16 cellular contexts compared by ENCODE assay signal in genomic region chr12:31859232-31859977, GRCh38.
DNase-seq lines count a peak whose midpoint lies in the region; ATAC-seq and TF ChIP-seq lines count a peak whose summit lies in the region.
"Had no signal": no experiment of that assay in that cellular context is flagged by ENCODE, and none has a peak within 500 bp of the region (broad histone marks: within the 10 kb centered on the region; RNA-seq: fewer than 3 reads in every experiment).

No MANE protein-coding gene starts in this region.

- no peak overlapping the region for H3K23ac ChIP-seq in neuronal stem cell (ENCODE audit: low read depth, low read length, poor library complexity)

- H3K27me3 Mint-ChIP-seq in activated CD8-positive, alpha-beta T cell treated with anti-CD3 and anti-CD28 coated beads for 36 hours = no peaks in the 10 kb centered on the region
- no peaks in the 10 kb centered on the region for H3K27me3 Mint-ChIP-seq in activated CD8-positive, alpha-beta T cell treated with anti-CD3 and anti-CD28 coated beads, Interleukin-2, amount 10 ng/mL, durations not matched to agents 7 days and 5 days (ENCODE audit: low read depth)
- no peaks in the 10 kb centered on the region for H3K27me3 Mint-ChIP-seq in naive thymus-derived CD4-positive, alpha-beta T cell
- no peaks in the 10 kb centered on the region for H3K27me3 Mint-ChIP-seq in endodermal cell (ENCODE audit: insufficient read depth)

- H3K4me3 ChIP-seq in naive thymus-derived CD4-positive, alpha-beta T cell (ENCODE audit: low read length) = no peak overlapping the region
- H3K4me3 ChIP-seq in endodermal cell (ENCODE audit: low read length) = no peak overlapping the region
- H3K4me3 ChIP-seq in neuronal stem cell (ENCODE audit: low read length in 2 of 2) = no peak overlapping the region
- H3K4me3 ChIP-seq: coronary artery, esophagus squamous epithelium, hepatocyte had no signal

- no peak overlapping the region for H4K8ac ChIP-seq in neuronal stem cell (ENCODE audit: low read depth, low read length)

- POLR2A ChIA-PET in activated CD8-positive, alpha-beta T cell treated with anti-CD3 and anti-CD28 coated beads for 36 hours (lab: Charles Lee) = no interaction called here
- POLR2A ChIA-PET in activated CD8-positive, alpha-beta T cell treated with anti-CD3 and anti-CD28 coated beads, Interleukin-2, amount 10 ng/mL, durations not matched to agents 7 days and 5 days (lab: Charles Lee) = no interaction called here
- POLR2A ChIA-PET in naive thymus-derived CD4-positive, alpha-beta T cell (lab: Charles Lee) = no interaction called here

- H3K9me3 ChIP-seq in naive thymus-derived CD4-positive, alpha-beta T cell (ENCODE audit: control insufficient read depth in 2 of 3, low read length in 3 of 3) = peaks cover 0 to 4% (median 0%) of the 10 kb centered on the region in 3 experiments
- H3K9me3 ChIP-seq in endodermal cell (ENCODE audit: control insufficient read depth, low read length) (peaks cover 10% of the 10 kb centered on the region), neuronal stem cell (replicated peaks in 1 of 2; ENCODE audit: control insufficient read depth in 2 of 2, insufficient read depth in 1 of 2, low read depth in 1 of 2, low read length in 2 of 2) (peaks cover 0 to 1% of the 10 kb centered on the region in 2 donors)
- H3K9me3 ChIP-seq: esophagus squamous epithelium had no signal

- H3K4ac ChIP-seq in neuronal stem cell (ENCODE audit: low read length) = no peak overlapping the region

- no peak overlapping the region for H4K91ac ChIP-seq in neuronal stem cell (ENCODE audit: low read depth, low read length, poor library complexity)

- H3K4me3 Mint-ChIP-seq in activated CD8-positive, alpha-beta T cell treated with anti-CD3 and anti-CD28 coated beads for 36 hours = no peak overlapping the region
- H3K4me3 Mint-ChIP-seq in activated CD8-positive, alpha-beta T cell treated with anti-CD3 and anti-CD28 coated beads, Interleukin-2, amount 10 ng/mL, durations not matched to agents 7 days and 5 days = no peak overlapping the region
- no peak overlapping the region for H3K4me3 Mint-ChIP-seq in naive thymus-derived CD4-positive, alpha-beta T cell
- H3K4me3 Mint-ChIP-seq in endodermal cell = no peak overlapping the region
- H3K4me3 Mint-ChIP-seq: neural crest cell had no signal

- no peaks in the 10 kb centered on the region for H3K27me3 ChIP-seq in naive thymus-derived CD4-positive, alpha-beta T cell (ENCODE audit: control insufficient read depth in 2 of 2, insufficient read depth in 2 of 2, low read length in 2 of 2)
- H3K27me3 ChIP-seq in endodermal cell (ENCODE audit: control insufficient read depth, insufficient read depth, low read length, poor library complexity, severe bottlenecking) (no peaks in the 10 kb centered on the region), neuronal stem cell (ENCODE audit: control insufficient read depth in 3 of 3, insufficient read depth in 3 of 3, low read depth in 1 of 3, low read length in 3 of 3) (no peaks in the 10 kb centered on the region)
- H3K27me3 ChIP-seq: esophagus squamous epithelium, hepatocyte had no signal

- H2BK120ac ChIP-seq in neuronal stem cell (ENCODE audit: low read depth, low read length) = no peak overlapping the region

- no peak overlapping the region for H3K27ac ChIP-seq in naive thymus-derived CD4-positive, alpha-beta T cell (ENCODE audit: low read depth, low read length)
- H3K27ac ChIP-seq in endodermal cell (ENCODE audit: low read depth, low read length) = no peak overlapping the region
- H3K27ac ChIP-seq in neuronal stem cell (replicated peaks; ENCODE audit: low read length) = no peak overlapping the region
- H3K27ac ChIP-seq: coronary artery, esophagus squamous epithelium, hepatocyte had no signal

- H3K36me3 Mint-ChIP-seq in activated CD8-positive, alpha-beta T cell treated with anti-CD3 and anti-CD28 coated beads for 36 hours (ENCODE audit: low read depth) = peaks cover 3% of the 10 kb centered on the region
- peaks cover 12% of the 10 kb centered on the region for H3K36me3 Mint-ChIP-seq in activated CD8-positive, alpha-beta T cell treated with anti-CD3 and anti-CD28 coated beads, Interleukin-2, amount 10 ng/mL, durations not matched to agents 7 days and 5 days (ENCODE audit: low read depth)
- peaks cover 0 to 15% (median 0%) of the 10 kb centered on the region in 5 donors for H3K36me3 Mint-ChIP-seq in naive thymus-derived CD4-positive, alpha-beta T cell
- H3K36me3 Mint-ChIP-seq in endodermal cell (ENCODE audit: low read depth) = no peaks in the 10 kb centered on the region

- H3K9me3 Mint-ChIP-seq in activated CD8-positive, alpha-beta T cell treated with anti-CD3 and anti-CD28 coated beads for 36 hours = peaks cover 15% of the 10 kb centered on the region
- peaks cover 16% of the 10 kb centered on the region for H3K9me3 Mint-ChIP-seq in activated CD8-positive, alpha-beta T cell treated with anti-CD3 and anti-CD28 coated beads, Interleukin-2, amount 10 ng/mL, durations not matched to agents 7 days and 5 days (ENCODE audit: insufficient read depth)
- H3K9me3 Mint-ChIP-seq in naive thymus-derived CD4-positive, alpha-beta T cell = peaks cover 0 to 12% (median 0%) of the 10 kb centered on the region in 11 donors
- peaks cover 43% of the 10 kb centered on the region for H3K9me3 Mint-ChIP-seq in endodermal cell

- ATAC-seq in activated CD8-positive, alpha-beta T cell treated with anti-CD3 and anti-CD28 coated beads for 36 hours = peak; percentile 20
- ATAC-seq in activated CD8-positive, alpha-beta T cell treated with anti-CD3 and anti-CD28 coated beads, Interleukin-2, amount 10 ng/mL, durations not matched to agents 7 days and 5 days = no peak
- peak; percentile 40 for ATAC-seq in GM18498 (IDR thresholded peaks at IDR 0.05; ENCODE audit: unreplicated experiment)
- ATAC-seq in naive thymus-derived CD4-positive, alpha-beta T cell = peak; percentile 50
- no peak for ATAC-seq in HG02588 (IDR thresholded peaks at IDR 0.05; ENCODE audit: unreplicated experiment)
- ATAC-seq: left ventricle myocardium superior had no signal

- H2AFZ ChIP-seq in neuronal stem cell (ENCODE audit: low read length) = no peak overlapping the region
- H2AFZ ChIP-seq: hepatocyte had no signal

- H3K27ac Mint-ChIP-seq in activated CD8-positive, alpha-beta T cell treated with anti-CD3 and anti-CD28 coated beads for 36 hours = peak overlapping the region; percentile 28
- H3K27ac Mint-ChIP-seq in activated CD8-positive, alpha-beta T cell treated with anti-CD3 and anti-CD28 coated beads, Interleukin-2, amount 10 ng/mL, durations not matched to agents 7 days and 5 days = no peak overlapping the region
- H3K27ac Mint-ChIP-seq in naive thymus-derived CD4-positive, alpha-beta T cell = peak overlapping the region in 2 of 9 donors; percentile 13 to 18
- no peak overlapping the region for H3K27ac Mint-ChIP-seq in endodermal cell

- H3K4me2 ChIP-seq in neuronal stem cell (ENCODE audit: insufficient read depth, low read length, poor library complexity, severe bottlenecking) = no peak overlapping the region
- H3K4me2 ChIP-seq: hepatocyte had no signal

- no peak overlapping the region for H3K14ac ChIP-seq in neuronal stem cell (ENCODE audit: low read length)

- no peak overlapping the region for H2BK5ac ChIP-seq in neuronal stem cell (ENCODE audit: low read length)

- intact Hi-C loops in activated CD8-positive, alpha-beta T cell treated with anti-CD3 and anti-CD28 coated beads for 36 hours (cut with micrococcal nuclease) = no loop called here
- intact Hi-C loops in naive thymus-derived CD4-positive, alpha-beta T cell (cut with micrococcal nuclease) = no loop called here

- no peak overlapping the region for H3K18ac ChIP-seq in neuronal stem cell (ENCODE audit: low read length)

- TF ChIP-seq CTCF in activated CD8-positive, alpha-beta T cell treated with anti-CD3 and anti-CD28 coated beads for 36 hours (IDR thresholded peaks at IDR 0.05) = no peak
- no peak for TF ChIP-seq CTCF in endodermal cell (conservative IDR thresholded peaks at IDR 0.05)

- peak; percentile 24 for DNase-seq in activated CD8-positive, alpha-beta T cell treated with anti-CD3 and anti-CD28 coated beads for 36 hours
- no peak for DNase-seq in activated CD8-positive, alpha-beta T cell treated with anti-CD3 and anti-CD28 coated beads, Interleukin-2, amount 10 ng/mL, durations not matched to agents 7 days and 5 days
- DNase-seq in MV-4-11 (lab: John Stamatoyannopoulos, UW) (peak; percentile 53), endodermal cell (no peak), neuronal stem cell (ENCODE audit: low spot score) (no peak)
- DNase-seq in naive thymus-derived CD4-positive, alpha-beta T cell = no peak
- DNase-seq: amygdala, esophagus squamous epithelium, left ventricle myocardium superior, NCI-H187, NCI-H526 had no signal

- CTCF ChIA-PET in activated CD8-positive, alpha-beta T cell treated with anti-CD3 and anti-CD28 coated beads for 36 hours (lab: Charles Lee) = no interaction called here
- CTCF ChIA-PET in activated CD8-positive, alpha-beta T cell treated with anti-CD3 and anti-CD28 coated beads, Interleukin-2, amount 10 ng/mL, durations not matched to agents 7 days and 5 days (lab: Charles Lee) = no interaction called here
- CTCF ChIA-PET in naive thymus-derived CD4-positive, alpha-beta T cell (lab: Charles Lee) = no interaction called here

- no peaks in the 10 kb centered on the region for H3K36me3 ChIP-seq in naive thymus-derived CD4-positive, alpha-beta T cell (ENCODE audit: control insufficient read depth in 2 of 3, insufficient read depth in 3 of 3, low read length in 3 of 3)
- no peaks in the 10 kb centered on the region for H3K36me3 ChIP-seq in endodermal cell (ENCODE audit: control insufficient read depth, insufficient read depth, low read length)
- H3K36me3 ChIP-seq in neuronal stem cell (replicated peaks in 1 of 2; ENCODE audit: control insufficient read depth in 2 of 2, insufficient read depth in 2 of 2, low read length in 2 of 2) = no peaks in the 10 kb centered on the region
- H3K36me3 ChIP-seq: esophagus squamous epithelium had no signal

- no peaks in the 10 kb centered on the region for H3K4me1 ChIP-seq in naive thymus-derived CD4-positive, alpha-beta T cell (ENCODE audit: control insufficient read depth in 2 of 2, insufficient read depth in 2 of 2, low read length in 2 of 2)
- H3K4me1 ChIP-seq in endodermal cell (ENCODE audit: control insufficient read depth, insufficient read depth, low read length) = no peaks in the 10 kb centered on the region
- no peaks in the 10 kb centered on the region for H3K4me1 ChIP-seq in neuronal stem cell (ENCODE audit: control insufficient read depth in 2 of 2, insufficient read depth in 1 of 2, low read depth in 1 of 2, low read length in 2 of 2)
- H3K4me1 ChIP-seq: esophagus squamous epithelium had no signal

- 93 to 95% methylated on average over 13 of the region's 13 CpGs for WGBS in endodermal cell (ENCODE audit: insufficient coverage in 1 of 2, insufficient read length in 1 of 2), 2 experiments
- no CpG with 5 or more reads among the region's 13 CpGs for WGBS in neuronal stem cell (ENCODE audit: extremely low coverage in 2 of 2, insufficient read length in 2 of 2, insufficient replicate concordance in 1 of 2), 2 donors

- H2BK15ac ChIP-seq in neuronal stem cell (ENCODE audit: low read length) = no peak overlapping the region

- H3K9ac ChIP-seq in endodermal cell (ENCODE audit: extremely low read depth, low read length, poor library complexity, severe bottlenecking) (no peak overlapping the region), neuronal stem cell (ENCODE audit: low read depth, low read length, poor library complexity) (no peak overlapping the region)

- H2AK5ac ChIP-seq in neuronal stem cell (ENCODE audit: low read depth, low read length) = no peak overlapping the region

- no peaks in the 10 kb centered on the region for H3K79me1 ChIP-seq in neuronal stem cell (ENCODE audit: low read depth, low read length)

- no peak overlapping the region for H2BK12ac ChIP-seq in neuronal stem cell (ENCODE audit: low read length)

- peaks cover 20% of the 10 kb centered on the region for H3K4me1 Mint-ChIP-seq in activated CD8-positive, alpha-beta T cell treated with anti-CD3 and anti-CD28 coated beads for 36 hours (ENCODE audit: low read depth)
- no peaks in the 10 kb centered on the region for H3K4me1 Mint-ChIP-seq in activated CD8-positive, alpha-beta T cell treated with anti-CD3 and anti-CD28 coated beads, Interleukin-2, amount 10 ng/mL, durations not matched to agents 7 days and 5 days (ENCODE audit: low read depth)
- peaks cover 0 to 16% (median 12%) of the 10 kb centered on the region in 7 donors for H3K4me1 Mint-ChIP-seq in naive thymus-derived CD4-positive, alpha-beta T cell
- H3K4me1 Mint-ChIP-seq in endodermal cell = no peaks in the 10 kb centered on the region
- H3K4me1 Mint-ChIP-seq: neural crest cell had no signal

Comparison
In these comparisons a context has a peak if more than half of its experiments do, and no peak if none do; other contexts are left out.
1. ATAC-seq: peak in activated CD8-positive, alpha-beta T cell treated with anti-CD3 and anti-CD28 coated beads for 36 hours (single experiment), GM18498 (single experiment) and naive thymus-derived CD4-positive, alpha-beta T cell (single experiment); none in activated CD8-positive, alpha-beta T cell treated with anti-CD3 and anti-CD28 coated beads, Interleukin-2, amount 10 ng/mL, durations not matched to agents 7 days and 5 days (single experiment) and HG02588 (single experiment).
2. DNase-seq: peak in activated CD8-positive, alpha-beta T cell treated with anti-CD3 and anti-CD28 coated beads for 36 hours (single experiment) and MV-4-11 (single experiment); none in activated CD8-positive, alpha-beta T cell treated with anti-CD3 and anti-CD28 coated beads, Interleukin-2, amount 10 ng/mL, durations not matched to agents 7 days and 5 days (single experiment), naive thymus-derived CD4-positive, alpha-beta T cell (0 of 9), endodermal cell (single experiment) and neuronal stem cell (single experiment).